ENCODE assay signal across 8 cellular contexts in genomic region chr21:33588485-33589335, GRCh38. TPM values are rescaled to one million over a fixed set of nuclear protein-coding genes. Genes with fewer than 3 reads are reported as not detected.
DNase-seq lines count a peak whose midpoint lies in the region; TF ChIP-seq lines count a peak whose summit lies in the region.

DONSON (minus strand) TSS chr21:33588684; CDS start chr21:33588641, 43 bp downstream.

- no peaks in the 10 kb centered on the region for H4K20me1 ChIP-seq in MM.1S (ENCODE audit: insufficient read depth, low read length)

- in situ Hi-C loops in HAP-1 (cut with MboI; ENCODE audit: low sequenced_read_pairs) = loop anchor here (25.0 kb wide), 1 partner anchor 101 kb away; the partner anchor contains the start of genes DNAJC28 and TMEM50B

- H3K79me2 ChIP-seq in MM.1S (ENCODE audit: low read length) = peaks cover 41% of the 10 kb centered on the region

- H3K4me1 ChIP-seq in HAP-1 (peaks cover 9% of the 10 kb centered on the region), MM.1S (ENCODE audit: low read length) (peaks cover 14% of the 10 kb centered on the region), SJSA1 (replicated peaks) (peaks cover 13% of the 10 kb centered on the region), neuron (ENCODE audit: insufficient read depth, low read length) (peaks cover 11% of the 10 kb centered on the region), subcutaneous abdominal adipose tissue (ENCODE audit: control insufficient read depth in 5 of 5, insufficient read depth in 5 of 5, low read length in 5 of 5) (peaks cover 0 to 16% (median 14%) of the 10 kb centered on the region in 5 donors)

- DNase-seq in GM03348 (ENCODE audit: low spot score) = peak; percentile 99
- peak; percentile 77 to 91 for DNase-seq in HAP-1 (ENCODE audit: low spot score in 2 of 2)
- peak; percentile 94 for DNase-seq in MM.1S
- DNase-seq in SJSA1 (ENCODE audit: low read depth in 1 of 2, low spot score in 2 of 2) = peak; percentile 89 to 92
- peak; percentile 61 to 86 (median 69) for DNase-seq in activated naive CD4-positive, alpha-beta T cell (lab: John Stamatoyannopoulos, UW)
- DNase-seq in foreskin melanocyte = peak; percentile 69

- H3K36me3 ChIP-seq in HAP-1 (replicated peaks) (peaks cover 15% of the 10 kb centered on the region), MM.1S (replicated peaks; ENCODE audit: insufficient read depth, low read length) (peaks cover 8% of the 10 kb centered on the region; the same call in 1 of the 2 replicates), SJSA1 (peaks cover 34% of the 10 kb centered on the region), neuron (ENCODE audit: insufficient read depth, low read length) (peaks cover 28% of the 10 kb centered on the region), subcutaneous abdominal adipose tissue (ENCODE audit: control insufficient read depth in 5 of 5, insufficient read depth in 5 of 5, low read length in 5 of 5) (no peaks in the 10 kb centered on the region)

- peak within 1 kb of the TSS; percentile 50; the same call in 1 of the 2 replicates for H3K27ac ChIP-seq in MM.1S (ENCODE audit: low read length)
- H3K27ac ChIP-seq in SJSA1 = peak within 1 kb of the TSS; percentile 88
- peak within 1 kb of the TSS; percentile 93 for H3K27ac ChIP-seq in subcutaneous abdominal adipose tissue (ENCODE audit: low read depth, low read length)

- peaks cover 14% of the 10 kb centered on the region for H3F3A ChIP-seq in MM.1S (ENCODE audit: insufficient read depth, low read length)

- H3K4me2 ChIP-seq in MM.1S (ENCODE audit: low read depth, low read length) = peak within 1 kb of the TSS; percentile 97

- no peak for TF ChIP-seq CTCF in MM.1S (IDR thresholded peaks at IDR 0.05; ENCODE audit: low read length)

- H3K9ac ChIP-seq in MM.1S (ENCODE audit: low read length) = peak within 1 kb of the TSS; percentile 84
- H3K9ac ChIP-seq in subcutaneous abdominal adipose tissue (ENCODE audit: low read length in 5 of 5) = peak within 1 kb of the TSS; percentile 56 to 86 (median 80)

- H3K9me3 ChIP-seq in HAP-1 (no peaks in the 10 kb centered on the region), MM.1S (replicated peaks; ENCODE audit: insufficient read depth, low read length) (no peaks in the 10 kb centered on the region), SJSA1 (replicated peaks) (no peaks in the 10 kb centered on the region), neuron (ENCODE audit: low read length) (no peaks in the 10 kb centered on the region), subcutaneous abdominal adipose tissue (ENCODE audit: control insufficient read depth in 5 of 5, low read length in 5 of 5) (no peaks in the 10 kb centered on the region)

- H3K4me3 ChIP-seq in HAP-1 = peak within 1 kb of the TSS; percentile 70
- peak within 1 kb of the TSS; percentile 92 for H3K4me3 ChIP-seq in MM.1S (ENCODE audit: low read length)
- peak within 1 kb of the TSS; percentile 93 for H3K4me3 ChIP-seq in SJSA1
- peak within 1 kb of the TSS; percentile 60 for H3K4me3 ChIP-seq in neuron (ENCODE audit: low read length)
- peak within 1 kb of the TSS; percentile 84 to 95 (median 89) for H3K4me3 ChIP-seq in subcutaneous abdominal adipose tissue (ENCODE audit: low read depth in 1 of 5, low read length in 5 of 5)

- H3K9me2 ChIP-seq in MM.1S (replicated peaks; ENCODE audit: insufficient read depth, low read length) = no peaks in the 10 kb centered on the region

- peak within 1 kb of the TSS; percentile 97 for H2AFZ ChIP-seq in MM.1S (ENCODE audit: low read length)
- peak within 1 kb of the TSS; percentile 95 for H2AFZ ChIP-seq in neuron (ENCODE audit: low read depth, low read length)

- H3K27me3 ChIP-seq in HAP-1 (ENCODE audit: low read depth) (no peaks in the 10 kb centered on the region), MM.1S (replicated peaks; ENCODE audit: insufficient read depth, low read length) (no peaks in the 10 kb centered on the region), SJSA1 (replicated peaks) (no peaks in the 10 kb centered on the region), neuron (ENCODE audit: insufficient read depth, low read length) (no peaks in the 10 kb centered on the region), subcutaneous abdominal adipose tissue (ENCODE audit: control insufficient read depth in 5 of 5, insufficient read depth in 4 of 5, low read length in 5 of 5) (no peaks in the 10 kb centered on the region)

RNA-seq across cellular contexts. Expression of gene DONSON, which starts in this region (rescaled TPM):
- 46.9 and 63.8 TPM in 2 replicates for total RNA-seq in SJSA1 (2014; rRNA removed; shearing (Covaris generic))

Comparison
In these comparisons a context has a peak if more than half of its experiments do, and no peak if none do; other contexts are left out.
1. Peak in every context shown above with its lines: DNase-seq, H3K4me3 ChIP-seq and H3K27ac ChIP-seq.